ENCODE assay signal across 9 cellular contexts in the genomic region with DNA sequence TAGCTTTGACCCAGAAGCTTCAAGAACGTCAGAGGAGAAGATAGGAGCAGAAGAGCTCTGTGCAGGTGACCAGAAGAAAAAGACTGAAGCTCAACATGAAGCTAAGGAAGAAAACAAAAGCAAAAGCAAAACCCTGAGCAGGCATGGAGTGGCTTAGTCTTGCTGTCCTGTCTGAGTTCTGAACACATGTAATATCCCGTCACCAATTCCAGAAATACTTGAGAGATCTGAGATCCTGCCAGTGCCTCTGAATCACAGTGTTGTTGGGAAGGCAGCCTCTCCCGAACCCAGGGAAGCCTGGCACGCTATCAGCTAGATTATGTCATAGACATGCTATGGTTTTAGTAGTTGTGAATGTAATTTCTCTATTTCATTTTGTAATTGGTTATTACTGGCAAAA.
DNase-seq lines count a peak whose midpoint lies in the region; ATAC-seq and TF ChIP-seq lines count a peak whose summit lies in the region.
"Had no signal": no experiment of that assay in that cellular context is flagged by ENCODE, and none has a peak within 500 bp of the region (broad histone marks: within the 10 kb centered on the region; RNA-seq: fewer than 3 reads in every experiment).

No MANE protein-coding gene starts in this region.

- H3K9me3 ChIP-seq in gastroesophageal sphincter (no peaks in the 10 kb centered on the region), sigmoid colon (no peaks in the 10 kb centered on the region)

- H3K27me3 ChIP-seq in gastroesophageal sphincter (no peaks in the 10 kb centered on the region), sigmoid colon (no peaks in the 10 kb centered on the region)

- H3K27ac ChIP-seq in gastroesophageal sphincter (peak overlapping the region in 3 of 4 donors; percentile 45 to 77 (median 61)), sigmoid colon (peak overlapping the region; percentile 20 to 70 (median 62))

- TF ChIP-seq EP300 in gastroesophageal sphincter (IDR thresholded peaks at IDR 0.05), result no peak
- peak in 1 of 4 donors; percentile 27 for TF ChIP-seq EP300 in sigmoid colon (IDR thresholded peaks at IDR 0.05)

- TF ChIP-seq CTCF in gastroesophageal sphincter (IDR thresholded peaks at IDR 0.05) (no peak), sigmoid colon (IDR thresholded peaks at IDR 0.05) (no peak)

- peak overlapping the region; percentile 6 to 29 for H3K4me3 ChIP-seq in gastroesophageal sphincter
- H3K4me3 ChIP-seq in sigmoid colon, result peak overlapping the region in 3 of 4 donors; percentile 14 to 22 (median 15)

- intact Hi-C loops in sigmoid colon (cut with DNase I), result no loop called here

- DNase-seq in OCI-M1 (lab: John Stamatoyannopoulos, UW) (peak; percentile 24), sigmoid colon (peak; percentile 75), DMS153 treated with DMSO at 0.1 percent for 48 hours (lab: John Stamatoyannopoulos, UW; ENCODE audit: unreplicated experiment) (no peak), NCI-H1105 (lab: John Stamatoyannopoulos, UW) (no peak)
- DNase-seq in activated effector memory CD4-positive, alpha-beta T cell treated with anti-CD3 and anti-CD28 coated beads, Interleukin-2, amount 50 U/mL, for 16 hours, result no peak
- DNase-seq in activated CD4-positive, alpha-beta T cell treated with anti-CD3 and anti-CD28 coated beads for 48 hours, result no peak
- DNase-seq: NCI-H526 treated with DMSO at 0.1 percent for 48 hours had no signal

- TF ChIP-seq POLR2A in gastroesophageal sphincter (IDR thresholded peaks at IDR 0.05) (no peak), sigmoid colon (IDR thresholded peaks at IDR 0.05) (no peak)

- peak; percentile 68 for ATAC-seq in GM18909 (IDR thresholded peaks at IDR 0.05; ENCODE audit: poor library complexity, unreplicated experiment)
- peak; percentile 99 for ATAC-seq in gastroesophageal sphincter

- H3K4me1 ChIP-seq in gastroesophageal sphincter (peaks cover 0 to 20% (median 0%) of the 10 kb centered on the region in 3 donors), sigmoid colon (peaks cover 0 to 14% (median 11%) of the 10 kb centered on the region in 4 donors)

- WGBS in gastroesophageal sphincter (ENCODE audit: low coverage in 1 of 2), 2 donors, result 17 to 22% methylated on average over 4 of the region's 4 CpGs
- WGBS in sigmoid colon, 2 donors, result 57 to 62% methylated on average over 4 of the region's 4 CpGs

- no peaks in the 10 kb centered on the region for H3K36me3 ChIP-seq in gastroesophageal sphincter
- no peaks in the 10 kb centered on the region for H3K36me3 ChIP-seq in sigmoid colon

Comparison
In these comparisons a context has a peak if more than half of its experiments do, and no peak if none do; other contexts are left out.
1. DNase-seq: peak in OCI-M1 (single experiment) and sigmoid colon (single experiment); none in activated effector memory CD4-positive, alpha-beta T cell treated with anti-CD3 and anti-CD28 coated beads, Interleukin-2, amount 50 U/mL, for 16 hours (single experiment), activated CD4-positive, alpha-beta T cell treated with anti-CD3 and anti-CD28 coated beads for 48 hours (single experiment), DMS153 treated with DMSO at 0.1 percent for 48 hours (single experiment) and NCI-H1105 (single experiment).